In the genomic region with DNA sequence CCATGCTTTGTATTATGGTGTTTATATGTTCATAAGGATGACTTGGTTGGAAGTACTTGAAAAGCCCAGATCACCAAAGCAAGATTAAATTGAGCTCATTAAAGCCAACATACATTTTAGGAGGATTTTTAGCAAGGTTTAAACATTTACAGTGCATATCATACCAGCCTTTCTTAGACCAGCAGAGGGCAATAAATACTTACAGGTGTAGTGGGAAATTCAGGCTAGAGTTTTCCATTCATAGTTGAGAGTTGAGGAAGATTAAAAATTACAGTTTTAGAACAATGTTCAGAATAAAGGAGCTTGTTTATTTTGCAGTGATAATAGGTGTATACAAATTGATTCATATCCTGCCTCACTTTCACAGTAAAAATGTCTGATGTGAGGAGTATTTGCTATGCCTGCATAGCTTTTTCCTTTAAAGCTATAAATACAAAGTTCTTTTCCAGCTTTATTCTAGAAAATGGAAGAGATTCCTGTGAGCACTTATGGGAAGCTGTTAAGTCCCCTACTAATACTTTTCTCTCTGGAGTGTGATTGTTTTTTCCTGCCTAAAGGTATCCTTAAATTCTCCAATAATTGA, we compare ENCODE assay signal across 8 cellular contexts. TPM values are rescaled to one million over a fixed set of nuclear protein-coding genes. Genes with fewer than 3 reads are reported as not detected.
DNase-seq lines count a peak whose midpoint lies in the region; ATAC-seq, FAIRE-seq and TF ChIP-seq lines count a peak whose summit lies in the region.

No MANE protein-coding gene starts in this region.

- no peaks in the 10 kb centered on the region for H3K4me1 ChIP-seq in right cardiac atrium (ENCODE audit: control insufficient read depth, insufficient read depth, low read length)
- H3K4me1 ChIP-seq in small intestine (ENCODE audit: control insufficient read depth in 2 of 2, insufficient read depth in 1 of 2, low read depth in 1 of 2, low read length in 1 of 2): no peaks in the 10 kb centered on the region
- no peaks in the 10 kb centered on the region for H3K4me1 ChIP-seq in effector memory CD4-positive, alpha-beta T cell (ENCODE audit: control insufficient read depth, insufficient read depth, low read length, poor library complexity, severe bottlenecking)

- peak; percentile 67 for TF ChIP-seq CTCF in LNCaP clone FGC (IDR thresholded peaks at IDR 0.05; ENCODE audit: control insufficient read depth, extremely low read depth, insufficient read depth)

- no peak overlapping the region for H3K4me3 ChIP-seq in LNCaP clone FGC (ENCODE audit: low read depth, low read length)
- H3K4me3 ChIP-seq in right cardiac atrium (ENCODE audit: low read length): no peak overlapping the region
- H3K4me3 ChIP-seq in small intestine (ENCODE audit: low read depth in 1 of 2, low read length in 2 of 2): no peak overlapping the region
- H3K4me3 ChIP-seq in effector memory CD4-positive, alpha-beta T cell (ENCODE audit: insufficient read depth, low read depth, low read length, poor library complexity, severe bottlenecking): no peak overlapping the region

- intact Hi-C loops in right cardiac atrium (cut with DNase I): loop anchor here (2.0 to 10.0 kb wide), 9 partner anchors 94 to 386 kb away; a partner anchor contains a TSS

- peak; percentile 68 for ATAC-seq in right cardiac atrium
- ATAC-seq in HG03139 (IDR thresholded peaks at IDR 0.05; ENCODE audit: unreplicated experiment): no peak
- ATAC-seq in HG03097 (IDR thresholded peaks at IDR 0.05; ENCODE audit: low FRiP score, unreplicated experiment): no peak

- no peak overlapping the region for H3K27ac ChIP-seq in right cardiac atrium (ENCODE audit: low read length)
- H3K27ac ChIP-seq in small intestine (ENCODE audit: low read depth in 1 of 2, low read length in 1 of 2): no peak overlapping the region
- no peak overlapping the region for H3K27ac ChIP-seq in effector memory CD4-positive, alpha-beta T cell (ENCODE audit: insufficient read depth, low read length, poor library complexity, severe bottlenecking)

- DNase-seq in EL: peak; percentile 23
- DNase-seq in LNCaP clone FGC (ENCODE audit: low read depth): no peak
- peak; percentile 62 for DNase-seq in amniotic epithelial cell (ENCODE audit: low read depth)
- DNase-seq in right cardiac atrium: no peak
- DNase-seq in small intestine: peak; percentile 59
- DNase-seq in effector memory CD4-positive, alpha-beta T cell: no peak

- no peaks in the 10 kb centered on the region for H3K36me3 ChIP-seq in small intestine (ENCODE audit: control insufficient read depth in 2 of 2, insufficient read depth in 2 of 2, low read length in 2 of 2)
- H3K36me3 ChIP-seq in effector memory CD4-positive, alpha-beta T cell (ENCODE audit: control insufficient read depth, insufficient read depth, low read length): no peaks in the 10 kb centered on the region

- no peaks in the 10 kb centered on the region for H3K27me3 ChIP-seq in right cardiac atrium (ENCODE audit: control insufficient read depth, insufficient read depth)
- no peaks in the 10 kb centered on the region for H3K27me3 ChIP-seq in small intestine (ENCODE audit: control insufficient read depth in 2 of 2, insufficient read depth in 2 of 2, low read length in 2 of 2)
- H3K27me3 ChIP-seq in effector memory CD4-positive, alpha-beta T cell (replicated peaks; ENCODE audit: control insufficient read depth, insufficient read depth, low read length, poor library complexity, severe bottlenecking): no peaks in the 10 kb centered on the region

- H3K9me3 ChIP-seq in right cardiac atrium (ENCODE audit: control insufficient read depth, low read length): no peaks in the 10 kb centered on the region
- H3K9me3 ChIP-seq in small intestine (ENCODE audit: control insufficient read depth, low read depth): no peaks in the 10 kb centered on the region
- H3K9me3 ChIP-seq in effector memory CD4-positive, alpha-beta T cell (ENCODE audit: control insufficient read depth, low read length): no peaks in the 10 kb centered on the region

- peak; percentile 67 for FAIRE-seq in small intestine (lab: Jason Lieb, UNC)

RNA-seq across cellular contexts. Expression of a gene that starts 35.3 kb away (rescaled TPM):
- under 1 TPM; 0.14 to 0.85 (median 0.46) TPM for total RNA-seq in right cardiac atrium
- polyA plus RNA-seq in right cardiac atrium: 0.09 TPM
- polyA plus RNA-seq in small intestine: 1 to 10 TPM in 1 of 3 donors, under 1 TPM in 2; 0.67 to 4.3 (median 0.81) TPM

RNA-seq across cellular contexts. Expression of a gene that starts 35.5 kb away (rescaled TPM):
- 10 to 100 TPM in 1 of 4 donors, 1 to 10 TPM in 3; 7.0 to 12.2 (median 8.2) TPM for total RNA-seq in right cardiac atrium
- polyA plus RNA-seq in right cardiac atrium (3.6 TPM), small intestine (1 to 10 TPM; 6.0 to 8.2 (median 6.5) TPM)

Comparison
In these comparisons a context has a peak if more than half of its experiments do, and no peak if none do; other contexts are left out.
1. DNase-seq: peak in EL (single experiment), amniotic epithelial cell (single experiment) and small intestine (single experiment); none in LNCaP clone FGC (single experiment), right cardiac atrium (0 of 3) and effector memory CD4-positive, alpha-beta T cell (0 of 3).
2. ATAC-seq: peak in right cardiac atrium (2 of 2); none in HG03139 (single experiment) and HG03097 (single experiment).